ENCODE assay signal across 24 cellular contexts in genomic region chr5:105259581-105260217, GRCh38.
"Had no signal": no experiment of that assay in that cellular context is flagged by ENCODE, and none has a peak within 500 bp of the region (broad histone marks: within the 10 kb centered on the region; RNA-seq: fewer than 3 reads in every experiment).

No MANE protein-coding gene starts in this region.

- H3K36me3 Mint-ChIP-seq: natural killer cell; stimulated activated naive B cell treated with anti-CD40 and anti-IgM and Interleukin-4, amounts not matched to agents 10 μg/mL and 1 μg/mL and 100 μg/mL, for 72 hours had no signal

- H3K4me3 ChIP-seq: colonic mucosa, left lung, ovary, right lobe of liver, thoracic aorta, tibial nerve, upper lobe of right lung, uterus had no signal

- ATAC-seq: esophagus mucosa; foreskin keratinocyte; left lung; natural killer cell; right lobe of liver; stimulated activated naive B cell treated with anti-CD40 and anti-IgM and Interleukin-4, amounts not matched to agents 10 μg/mL and 1 μg/mL and 100 μg/mL, for 72 hours; upper lobe of right lung had no signal

- DNase-seq: colonic mucosa; effector CD8-positive, alpha-beta T cell; endodermal cell; foreskin keratinocyte; kidney; left lung; mesenchymal stem cell; natural killer cell; occipital lobe; ovary; right lobe of liver; small intestine; stimulated activated CD4-positive, alpha-beta T cell treated with anti-CD3 and anti-CD28 coated beads, Interleukin-15, amount 100 ng/mL, for 24 hours; stimulated activated CD4-positive, alpha-beta T cell treated with anti-CD3 and anti-CD28 coated beads, Interleukin-2, amount 100 ng/mL, for 48 hours; stimulated activated naive B cell treated with anti-CD40 and anti-IgM and Interleukin-4, amounts not matched to agents 10 μg/mL and 1 μg/mL and 100 μg/mL, for 72 hours; upper lobe of right lung; uterus had no signal

- H3K4me3 Mint-ChIP-seq: dendritic cell treated with granulocyte-macrophage colony-stimulating factor and Interleukin-4, amounts not matched to agents 40 ng/mL and 50 ng/mL, for 4 days; endodermal cell; natural killer cell; stimulated activated naive B cell treated with anti-CD40 and anti-IgM and Interleukin-4, amounts not matched to agents 10 μg/mL and 1 μg/mL and 100 μg/mL, for 72 hours; stimulated activated naive CD8-positive, alpha-beta T cell treated with anti-CD3 and anti-CD28 coated beads, Interleukin-15, Interleukin-2, amounts not matched to agents 100 ng/mL and 50 ng/mL, for 24 hours had no signal

- H3K4me1 Mint-ChIP-seq: natural killer cell; stimulated activated naive B cell treated with anti-CD40 and anti-IgM and Interleukin-4, amounts not matched to agents 10 μg/mL and 1 μg/mL and 100 μg/mL, for 72 hours had no signal

- H3K9me3 ChIP-seq: colonic mucosa, left lung, ovary, right lobe of liver, thoracic aorta, tibial nerve, upper lobe of right lung, uterus had no signal

- H3K4me1 ChIP-seq: colonic mucosa, foreskin keratinocyte, left lung, right lobe of liver, tibial nerve, upper lobe of right lung, uterus had no signal

- H3K27ac Mint-ChIP-seq: dendritic cell treated with granulocyte-macrophage colony-stimulating factor and Interleukin-4, amounts not matched to agents 40 ng/mL and 50 ng/mL, for 4 days; endodermal cell; natural killer cell; progenitor cell of endocrine pancreas; stimulated activated naive B cell treated with anti-CD40 and anti-IgM and Interleukin-4, amounts not matched to agents 10 μg/mL and 1 μg/mL and 100 μg/mL, for 72 hours; stimulated activated naive CD8-positive, alpha-beta T cell treated with anti-CD3 and anti-CD28 coated beads, Interleukin-15, Interleukin-2, amounts not matched to agents 100 ng/mL and 50 ng/mL, for 24 hours had no signal

- H3K27me3 ChIP-seq: colonic mucosa, foreskin keratinocyte, left lung, ovary, right lobe of liver, tibial nerve, upper lobe of right lung, uterus had no signal

- H3K36me3 ChIP-seq: colonic mucosa, left lung, ovary, right lobe of liver, thoracic aorta, tibial nerve, upper lobe of right lung, uterus had no signal

- H3K27ac ChIP-seq: colonic mucosa, epithelial cell of prostate, foreskin keratinocyte, left lung, ovary, right lobe of liver, thoracic aorta, tibial nerve, upper lobe of right lung, uterus had no signal

- H3K27me3 Mint-ChIP-seq: dendritic cell treated with granulocyte-macrophage colony-stimulating factor and Interleukin-4, amounts not matched to agents 40 ng/mL and 50 ng/mL, for 4 days; stimulated activated naive B cell treated with anti-CD40 and anti-IgM and Interleukin-4, amounts not matched to agents 10 μg/mL and 1 μg/mL and 100 μg/mL, for 72 hours; stimulated activated naive CD8-positive, alpha-beta T cell treated with anti-CD3 and anti-CD28 coated beads, Interleukin-15, Interleukin-2, amounts not matched to agents 100 ng/mL and 50 ng/mL, for 24 hours had no signal
